In genomic region chr11:9225748-9226298, GRCh38 we compare ENCODE assay signal across 1 cellular context.
TF ChIP-seq lines count a peak whose summit lies in the region.

No MANE protein-coding gene starts in this region.

TF ChIP-seq in HEK293, 187 proteins besides CTCF, POLR2A, EP300 and RAD21 (continued from another document):
- TF ChIP-seq PRDM10 (tag by site-specific recombination; IDR thresholded peaks at IDR 0.05) = no peak
- TF ChIP-seq ZNF488 (tag by site-specific recombination; IDR thresholded peaks at IDR 0.05) = no peak
- peak; percentile 79 for TF ChIP-seq ZNF121 (tag by site-specific recombination; IDR thresholded peaks at IDR 0.05)
- peak; percentile 88 for TF ChIP-seq ZNF513 (tag by site-specific recombination; IDR thresholded peaks at IDR 0.05)
TF ChIP-seq in HEK293: peak in this region for 2.
